In genomic region chr1:9308236-9308635, GRCh38 we compare ENCODE assay signal across 15 cellular contexts. TPM values are rescaled to one million over a fixed set of nuclear protein-coding genes. Genes with fewer than 3 reads are reported as not detected.
DNase-seq lines count a peak whose midpoint lies in the region; ATAC-seq and TF ChIP-seq lines count a peak whose summit lies in the region.
"Had no signal": no experiment of that assay in that cellular context is flagged by ENCODE, and none has a peak within 500 bp of the region (broad histone marks: within the 10 kb centered on the region; RNA-seq: fewer than 3 reads in every experiment).

No MANE protein-coding gene starts in this region.

- CTCF ChIA-PET in Caco-2 (lab: Charles Lee): no interaction called here

- H3K9me3 Mint-ChIP-seq in chondrocyte (ENCODE audit: low read depth): no peaks in the 10 kb centered on the region
- no peaks in the 10 kb centered on the region for H3K9me3 Mint-ChIP-seq in Caco-2 (ENCODE audit: unreplicated experiment)
- H3K9me3 Mint-ChIP-seq: CD4-positive, CD25-positive, alpha-beta regulatory T cell; CD8-positive, alpha-beta memory T cell; H9 had no signal

- H3K4me2 ChIP-seq in BLaER1 treated with 17β-estradiol and CSF1 and Interleukin-3, amounts not matched to agents 10 nM and 100 nM: peak overlapping the region in 9 of 11 experiments; percentile 24 to 65 (median 62); a peak in 14 of 22 replicates
- no peak overlapping the region for H3K4me2 ChIP-seq in mesenchymal stem cell (ENCODE audit: low read length, poor library complexity, severe bottlenecking)

- H2BK15ac ChIP-seq in mesenchymal stem cell (ENCODE audit: low read depth, poor library complexity, severe bottlenecking): no peak overlapping the region

- H3K27ac Mint-ChIP-seq in chondrocyte (ENCODE audit: unreplicated experiment): peak overlapping the region; percentile 74
- no peak overlapping the region for H3K27ac Mint-ChIP-seq in Caco-2 (ENCODE audit: unreplicated experiment)
- H3K27ac Mint-ChIP-seq: H9 had no signal

- 0 out of 22 replicates have a peak, but pooled peaks cover 0 to 6% (median 0%) of the 10 kb centered on the region in 11 experiments for H3K36me3 ChIP-seq in BLaER1 treated with 17β-estradiol and CSF1 and Interleukin-3, amounts not matched to agents 10 nM and 100 nM
- H3K36me3 ChIP-seq in mesenchymal stem cell (ENCODE audit: control insufficient read depth in 1 of 2, insufficient read depth in 2 of 2, low read depth in 1 of 2, low read length in 2 of 2): peaks cover 21 to 44% of the 10 kb centered on the region in 2 experiments
- no peaks in the 10 kb centered on the region for H3K36me3 ChIP-seq in Caco-2 (ENCODE audit: control insufficient read depth, insufficient read depth, low read length)

- H2AK5ac ChIP-seq in mesenchymal stem cell (ENCODE audit: low read length, severe bottlenecking): no peak overlapping the region

- DNase-seq in chondrocyte (ENCODE audit: low spot score) (no peak), mesenchymal stem cell (no peak), posterior vena cava (ENCODE audit: low spot score) (peak; percentile 73), Caco-2 (no peak), hepatic stellate cell (ENCODE audit: low spot score) (no peak), foreskin melanocyte (no peak)
- DNase-seq: 8988T; C1 segment of cervical spinal cord; CD4-positive, CD25-positive, alpha-beta regulatory T cell; CD8-positive, alpha-beta memory T cell; GDM1; GOT3; H9 had no signal

- H3K36me3 Mint-ChIP-seq in chondrocyte (ENCODE audit: low read depth): peaks cover 14% of the 10 kb centered on the region
- H3K36me3 Mint-ChIP-seq in Caco-2 (ENCODE audit: insufficient read depth, unreplicated experiment): peaks cover 8% of the 10 kb centered on the region
- H3K36me3 Mint-ChIP-seq: CD4-positive, CD25-positive, alpha-beta regulatory T cell; CD8-positive, alpha-beta memory T cell had no signal

- no peak overlapping the region for H2BK120ac ChIP-seq in mesenchymal stem cell (ENCODE audit: low read depth, low read length)

- no peak overlapping the region for H3K4ac ChIP-seq in mesenchymal stem cell (ENCODE audit: low read depth in 1 of 2, low read length in 2 of 2)

- no peak overlapping the region for H4K8ac ChIP-seq in mesenchymal stem cell (ENCODE audit: low read length)

- H3K27me3 ChIP-seq in BLaER1 treated with 17β-estradiol and CSF1 and Interleukin-3, amounts not matched to agents 10 nM and 100 nM: no peaks in the 10 kb centered on the region
- H3K27me3 ChIP-seq in mesenchymal stem cell (ENCODE audit: control insufficient read depth in 1 of 2, insufficient read depth in 1 of 2, low read length in 2 of 2): no peaks in the 10 kb centered on the region
- H3K27me3 ChIP-seq in Caco-2 (replicated peaks; ENCODE audit: control insufficient read depth, insufficient read depth, low read length): no peaks in the 10 kb centered on the region

- no peak overlapping the region for H3K18ac ChIP-seq in mesenchymal stem cell (ENCODE audit: low read depth in 1 of 2, low read length in 2 of 2)

- peak overlapping the region; percentile 31 for H4K91ac ChIP-seq in mesenchymal stem cell (ENCODE audit: low read length)

- H3K27me3 Mint-ChIP-seq in chondrocyte (ENCODE audit: low read depth): no peaks in the 10 kb centered on the region
- no peaks in the 10 kb centered on the region for H3K27me3 Mint-ChIP-seq in Caco-2 (ENCODE audit: insufficient read depth, unreplicated experiment)
- H3K27me3 Mint-ChIP-seq: CD4-positive, CD25-positive, alpha-beta regulatory T cell; CD8-positive, alpha-beta memory T cell had no signal

- H3K14ac ChIP-seq in mesenchymal stem cell (ENCODE audit: low read length in 2 of 2): peak overlapping the region in 1 of 2 experiments; percentile 69

- ATAC-seq in GM21737 (IDR thresholded peaks at IDR 0.05; ENCODE audit: unreplicated experiment): no peak

- peaks cover 1% of the 10 kb centered on the region for H3K79me1 ChIP-seq in mesenchymal stem cell (replicated peaks; ENCODE audit: low read length, poor library complexity, severe bottlenecking)

- H4K20me1 ChIP-seq in BLaER1 treated with 17β-estradiol and CSF1 and Interleukin-3, amounts not matched to agents 10 nM and 100 nM: peaks cover 27 to 100% (median 93%) of the 10 kb centered on the region in 11 experiments; a peak in 20 of 22 replicates

- no peak overlapping the region for H2BK12ac ChIP-seq in mesenchymal stem cell (ENCODE audit: low read length in 2 of 2)

- H3K27ac ChIP-seq in BLaER1 treated with 17β-estradiol and CSF1 and Interleukin-3, amounts not matched to agents 10 nM and 100 nM: no peak overlapping the region
- H3K27ac ChIP-seq in mesenchymal stem cell (ENCODE audit: low read length, poor library complexity, severe bottlenecking): no peak overlapping the region

- intact Hi-C loops in posterior vena cava (cut with DNase I): no loop called here
- intact Hi-C loops in Caco-2 (cut with micrococcal nuclease; ENCODE audit: unreplicated experiment): no loop called here

- no TSS peak for BruUV-seq in Caco-2 (replicated peaks; lab: Mats Ljungman, UMichigan)

- 0 out of 22 replicates have a peak overlapping the region, but pooled peaks of 1 of the 11 experiments have one; percentile 8 for H3K9ac ChIP-seq in BLaER1 treated with 17β-estradiol and CSF1 and Interleukin-3, amounts not matched to agents 10 nM and 100 nM
- H3K9ac ChIP-seq in mesenchymal stem cell (ENCODE audit: low read length): no peak overlapping the region

- POLR2A ChIA-PET in Caco-2 (lab: Charles Lee): no interaction called here

- peak overlapping the region in 1 of 2 experiments; percentile 68 for H3K23ac ChIP-seq in mesenchymal stem cell (ENCODE audit: low read length in 2 of 2)

- H3K4me3 Mint-ChIP-seq in chondrocyte (ENCODE audit: unreplicated experiment) (peak overlapping the region; percentile 2), Caco-2 (ENCODE audit: unreplicated experiment) (no peak overlapping the region)
- H3K4me3 Mint-ChIP-seq: CD4-positive, CD25-positive, alpha-beta regulatory T cell; CD8-positive, alpha-beta memory T cell; H9 had no signal

- H3K4me1 ChIP-seq in BLaER1 treated with 17β-estradiol and CSF1 and Interleukin-3, amounts not matched to agents 10 nM and 100 nM: peaks cover 20 to 69% (median 63%) of the 10 kb centered on the region in 10 experiments
- peaks cover 47% of the 10 kb centered on the region for H3K4me1 ChIP-seq in mesenchymal stem cell (ENCODE audit: control insufficient read depth, insufficient read depth, low read depth, low read length)
- peaks cover 7% of the 10 kb centered on the region; the same call in 1 of the 2 replicates for H3K4me1 ChIP-seq in Caco-2

- no peaks in the 10 kb centered on the region for H3K9me3 ChIP-seq in BLaER1 treated with 17β-estradiol and CSF1 and Interleukin-3, amounts not matched to agents 10 nM and 100 nM (replicated peaks in 1 of 11)
- H3K9me3 ChIP-seq in mesenchymal stem cell (ENCODE audit: control insufficient read depth, low read length) (no peaks in the 10 kb centered on the region), Caco-2 (no peaks in the 10 kb centered on the region)

- TF ChIP-seq CTCF in chondrocyte (IDR thresholded peaks at IDR 0.05) (no peak), Caco-2 (IDR thresholded peaks at IDR 0.05; ENCODE audit: insufficient read depth in 1 of 2, low read depth in 1 of 2, low read length in 1 of 2, severe bottlenecking in 1 of 2, unreplicated experiment in 1 of 2) (no peak)

- no peak overlapping the region for H2AFZ ChIP-seq in mesenchymal stem cell (ENCODE audit: low read depth, low read length)

- H2BK5ac ChIP-seq in mesenchymal stem cell (ENCODE audit: low read depth, low read length, poor library complexity, severe bottlenecking): no peak overlapping the region

- H3K4me1 Mint-ChIP-seq in chondrocyte (ENCODE audit: low read depth) (peaks cover 94% of the 10 kb centered on the region), Caco-2 (ENCODE audit: low read depth, unreplicated experiment) (no peaks in the 10 kb centered on the region)

- WGBS in mesenchymal stem cell: 94% methylated on average over 6 of the region's 6 CpGs

- no peak overlapping the region for H3K4me3 ChIP-seq in BLaER1 treated with 17β-estradiol and CSF1 and Interleukin-3, amounts not matched to agents 10 nM and 100 nM
- no peak overlapping the region for H3K4me3 ChIP-seq in mesenchymal stem cell (ENCODE audit: insufficient read depth in 1 of 2, low read depth in 1 of 2, low read length in 2 of 2)
- no peak overlapping the region for H3K4me3 ChIP-seq in Caco-2 (ENCODE audit: low read depth, low read length)

RNA-seq across cellular contexts. Expression of gene SPSB1, which starts 15.5 kb away (rescaled TPM):
- total RNA-seq in chondrocyte: 164 to 184 TPM (median 173 TPM) in 3 replicates
- 34.8 TPM for polyA plus RNA-seq in mesenchymal stem cell (2013, experiment 1 of 2)
- polyA plus RNA-seq in mesenchymal stem cell (2013, experiment 2 of 2): 35.0 TPM
- 10 to 100 TPM; 30.9 to 48.0 TPM for total RNA-seq in posterior vena cava
- 12.8 and 18.2 TPM in 2 replicates for total RNA-seq in Caco-2 (2022)
